Comparison of ENCODE assay signal across 8 cellular contexts in genomic region chr7:42911482-42912447, GRCh38.
DNase-seq lines count a peak whose midpoint lies in the region; FAIRE-seq and TF ChIP-seq lines count a peak whose summit lies in the region.

C7orf25 (minus strand) TSS chr7:42912070; CDS start chr7:42910900, 1,170 bp downstream.

- no peaks in the 10 kb centered on the region for H3K9me3 Mint-ChIP-seq in nephron
- H3K9me3 Mint-ChIP-seq in stimulated activated naive CD8-positive, alpha-beta T cell treated with anti-CD3 and anti-CD28 coated beads, Interleukin-15, Interleukin-2, amounts not matched to agents 100 ng/mL and 50 ng/mL, for 24 hours = no peaks in the 10 kb centered on the region

- no peaks in the 10 kb centered on the region for H3K27me3 Mint-ChIP-seq in nephron (ENCODE audit: low read depth)
- no peaks in the 10 kb centered on the region for H3K27me3 Mint-ChIP-seq in stimulated activated naive CD8-positive, alpha-beta T cell treated with anti-CD3 and anti-CD28 coated beads, Interleukin-15, Interleukin-2, amounts not matched to agents 100 ng/mL and 50 ng/mL, for 24 hours

- H3K27ac Mint-ChIP-seq in nephron = peak within 1 kb of the TSS; percentile 96 to 99 (median 99)
- peak within 1 kb of the TSS; percentile 96 for H3K27ac Mint-ChIP-seq in stimulated activated naive CD8-positive, alpha-beta T cell treated with anti-CD3 and anti-CD28 coated beads, Interleukin-15, Interleukin-2, amounts not matched to agents 100 ng/mL and 50 ng/mL, for 24 hours

- TF ChIP-seq CTCF in RWPE1 (conservative IDR thresholded peaks at IDR 0.05; ENCODE audit: low read depth) = no peak
- TF ChIP-seq CTCF in fibroblast of pulmonary artery (IDR thresholded peaks at IDR 0.05; ENCODE audit: low read length, missing control alignments) = no peak
- TF ChIP-seq CTCF in nephron (IDR thresholded peaks at IDR 0.05; ENCODE audit: unreplicated experiment in 3 of 3) = no peak

- peak; percentile 90 for DNase-seq in EH (ENCODE audit: low read depth)
- DNase-seq in H54 (ENCODE audit: insufficient read length, low spot score) = peak; percentile 96
- DNase-seq in LoVo (ENCODE audit: low spot score) = peak; percentile 99
- peak; percentile 95 for DNase-seq in RWPE1 (ENCODE audit: low spot score)
- DNase-seq in activated effector memory CD4-positive, alpha-beta T cell treated with Interleukin-2 at 50 U/mL for 16 hours = peak; percentile 93
- peak; percentile 95 for DNase-seq in fibroblast of pulmonary artery (ENCODE audit: low read depth)

- peaks cover 40% of the 10 kb centered on the region for H3K36me3 Mint-ChIP-seq in nephron (ENCODE audit: low read depth)
- H3K36me3 Mint-ChIP-seq in stimulated activated naive CD8-positive, alpha-beta T cell treated with anti-CD3 and anti-CD28 coated beads, Interleukin-15, Interleukin-2, amounts not matched to agents 100 ng/mL and 50 ng/mL, for 24 hours (ENCODE audit: low read depth) = peaks cover 41% of the 10 kb centered on the region

- H3K27ac ChIP-seq in RWPE1 = peak within 1 kb of the TSS; percentile 80

- peak within 1 kb of the TSS; percentile 90 to 98 (median 96) for H3K4me3 Mint-ChIP-seq in nephron
- H3K4me3 Mint-ChIP-seq in stimulated activated naive CD8-positive, alpha-beta T cell treated with anti-CD3 and anti-CD28 coated beads, Interleukin-15, Interleukin-2, amounts not matched to agents 100 ng/mL and 50 ng/mL, for 24 hours = peak within 1 kb of the TSS; percentile 98

- H3K4me3 ChIP-seq in fibroblast of pulmonary artery (replicated peaks; ENCODE audit: low read depth, low read length) = peak within 1 kb of the TSS; percentile 82

- CTCF ChIA-PET in RWPE1 (lab: Yijun Ruan, JAX) = no interaction called here

- H3K4me1 Mint-ChIP-seq in nephron = peaks cover 69% of the 10 kb centered on the region
- peaks cover 84% of the 10 kb centered on the region for H3K4me1 Mint-ChIP-seq in stimulated activated naive CD8-positive, alpha-beta T cell treated with anti-CD3 and anti-CD28 coated beads, Interleukin-15, Interleukin-2, amounts not matched to agents 100 ng/mL and 50 ng/mL, for 24 hours (ENCODE audit: low read depth)

- POLR2A ChIA-PET in RWPE1 (lab: Yijun Ruan, JAX; ENCODE audit: low non-redundant PET) = no interaction called here

- peak; percentile 69; the same call in 1 of the 2 replicates for TF ChIP-seq POLR2A in H54 (IDR thresholded peaks at IDR 0.05; ENCODE audit: low read depth, low read length)

- FAIRE-seq in H54 (lab: Jason Lieb, UNC) = no peak

Comparison
In these comparisons a context has a peak if more than half of its experiments do, and no peak if none do; other contexts are left out.
1. Peak in every context shown above with its lines: DNase-seq, H3K4me3 ChIP-seq and H3K27ac ChIP-seq.